Comparison of ENCODE assay signal across 38 cellular contexts in the genomic region with DNA sequence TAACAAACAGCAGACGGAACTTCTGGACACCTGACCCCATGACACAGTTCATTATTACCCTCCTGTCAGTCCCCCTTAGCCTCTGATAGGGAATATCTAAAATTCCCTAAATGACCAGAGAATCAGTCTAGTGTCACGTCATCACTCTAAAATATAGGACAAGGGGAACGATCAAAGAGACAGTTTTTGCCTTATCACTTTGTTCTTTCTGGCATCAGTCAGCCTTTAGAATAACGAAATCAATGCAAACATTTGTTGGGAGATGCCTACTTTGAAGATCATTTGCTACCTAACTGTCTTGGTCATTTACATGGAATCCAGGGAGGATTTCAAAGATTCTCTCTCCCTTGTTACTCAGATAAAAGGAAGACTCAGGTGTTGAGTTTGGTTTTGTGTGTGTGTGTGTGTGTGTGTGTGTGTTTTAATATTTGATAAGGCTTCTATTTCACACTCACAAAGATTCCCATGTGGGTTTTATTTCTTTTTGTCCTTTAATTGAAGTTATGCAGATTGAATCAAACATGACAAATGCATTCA. TPM values are rescaled to one million over a fixed set of nuclear protein-coding genes. Genes with fewer than 3 reads are reported as not detected.
"Had no signal": no experiment of that assay in that cellular context is flagged by ENCODE, and none has a peak within 500 bp of the region (broad histone marks: within the 10 kb centered on the region; RNA-seq: fewer than 3 reads in every experiment).

No MANE protein-coding gene starts in this region.

- H3K36me3 ChIP-seq: brain microvascular endothelial cell, breast epithelium had no signal

- H3K4me1 ChIP-seq: body of pancreas, breast epithelium had no signal

- H3K27ac Mint-ChIP-seq: activated CD4-positive, alpha-beta memory T cell treated with anti-CD3 and anti-CD28 coated beads, Interleukin-2, amount 10 ng/mL, durations not matched to agents 7 days and 5 days; activated CD4-positive, alpha-beta T cell treated with anti-CD3 and anti-CD28 coated beads for 36 hours; activated CD4-positive, alpha-beta T cell treated with anti-CD3 and anti-CD28 coated beads, Interleukin-2, amount 10 ng/mL, durations not matched to agents 7 days and 5 days; activated CD8-positive, alpha-beta memory T cell treated with anti-CD3 and anti-CD28 coated beads, Interleukin-2, amount 10 ng/mL, durations not matched to agents 7 days and 5 days; activated CD8-positive, alpha-beta T cell treated with anti-CD3 and anti-CD28 coated beads, Interleukin-2, amount 10 ng/mL, durations not matched to agents 7 days and 5 days; activated naive CD4-positive, alpha-beta T cell treated with anti-CD3 and anti-CD28 coated beads, Interleukin-2, amount 10 ng/mL, durations not matched to agents 7 days and 5 days; activated naive CD4-positive, alpha-beta T cell treated with anti-CD3 and anti-CD28 coated beads, Interleukin-2, amount 50 U/mL, for 24 hours; activated naive CD8-positive, alpha-beta T cell; activated naive CD8-positive, alpha-beta T cell treated with anti-CD3 and anti-CD28 coated beads, Interleukin-2, amount 10 ng/mL, durations not matched to agents 7 days and 5 days; activated naive CD8-positive, alpha-beta T cell treated with anti-CD3 and anti-CD28 coated beads, Interleukin-2, amount 50 U/mL, for 24 hours; activated T-cell treated with anti-CD3 and anti-CD28 coated beads, Interleukin-2, amount 50 U/mL, for 24 hours; activated T-helper 2 cell treated with anti-CD3 and anti-CD28 coated beads, Interferon-gamma antibody, Interleukin-2, Interleukin-4, amounts not matched to agents 10 μg/mL and 5 μg/mL and 100 μg/mL, durations not matched to agents 14 hours and 24 hours and 36 hours; T-helper 1 cell treated with Interleukin-12 subunit alpha and Interleukin-12 subunit beta and Interleukin-4 antibody, amounts not matched to agents 30 μg/mL and 1 μg/mL, for 36 hours; T-helper 2 cell treated with Interferon-gamma antibody and Interleukin-4, amounts not matched to agents 5 μg/mL and 100 μg/mL, for 36 hours had no signal

- FAIRE-seq: astrocyte, TTC549 had no signal

- H3K9me3 Mint-ChIP-seq: activated CD4-positive, alpha-beta memory T cell treated with anti-CD3 and anti-CD28 coated beads, Interleukin-2, amount 10 ng/mL, durations not matched to agents 7 days and 5 days; activated CD4-positive, alpha-beta T cell treated with anti-CD3 and anti-CD28 coated beads, Interleukin-2, amount 10 ng/mL, durations not matched to agents 7 days and 5 days; activated naive CD4-positive, alpha-beta T cell treated with anti-CD3 and anti-CD28 coated beads, Interleukin-2, amount 10 ng/mL, durations not matched to agents 7 days and 5 days; activated naive CD4-positive, alpha-beta T cell treated with anti-CD3 and anti-CD28 coated beads, Interleukin-2, amount 50 U/mL, for 24 hours; activated naive CD8-positive, alpha-beta T cell treated with anti-CD3 and anti-CD28 coated beads, Interleukin-2, amount 10 ng/mL, durations not matched to agents 7 days and 5 days; activated naive CD8-positive, alpha-beta T cell treated with anti-CD3 and anti-CD28 coated beads, Interleukin-2, amount 50 U/mL, for 24 hours; activated T-cell treated with anti-CD3 and anti-CD28 coated beads, Interleukin-2, amount 50 U/mL, for 24 hours; activated T-helper 2 cell treated with anti-CD3 and anti-CD28 coated beads, Interferon-gamma antibody, Interleukin-2, Interleukin-4, amounts not matched to agents 10 μg/mL and 5 μg/mL and 100 μg/mL, durations not matched to agents 14 hours and 24 hours and 36 hours; T-helper 1 cell treated with Interleukin-12 subunit alpha and Interleukin-12 subunit beta and Interleukin-4 antibody, amounts not matched to agents 30 μg/mL and 1 μg/mL, for 36 hours; T-helper 2 cell treated with Interferon-gamma antibody and Interleukin-4, amounts not matched to agents 5 μg/mL and 100 μg/mL, for 36 hours had no signal

- DNase-seq: activated CD4-positive, alpha-beta memory T cell treated with anti-CD3 and anti-CD28 coated beads, Interleukin-2, amount 10 ng/mL, durations not matched to agents 7 days and 5 days; activated CD4-positive, alpha-beta T cell treated with anti-CD3 and anti-CD28 coated beads for 1 hour; activated CD4-positive, alpha-beta T cell treated with anti-CD3 and anti-CD28 coated beads for 36 hours; activated CD4-positive, alpha-beta T cell treated with anti-CD3 and anti-CD28 coated beads for 48 hours; activated CD4-positive, alpha-beta T cell treated with anti-CD3 and anti-CD28 coated beads, Interleukin-2, amount 10 ng/mL, durations not matched to agents 7 days and 5 days; activated CD4-positive, alpha-beta T cell treated with anti-CD3 and anti-CD28 coated beads, Interleukin-2, amount 50 U/mL, for 48 hours; activated CD4-positive, CD25-positive, alpha-beta regulatory T cell; activated CD8-positive, alpha-beta memory T cell treated with anti-CD3 and anti-CD28 coated beads for 24 hours; activated CD8-positive, alpha-beta memory T cell treated with anti-CD3 and anti-CD28 coated beads, Interleukin-2, amount 10 ng/mL, durations not matched to agents 7 days and 5 days; activated CD8-positive, alpha-beta memory T cell treated with anti-CD3 and anti-CD28 coated beads, Interleukin-2, amount 50 U/mL, for 48 hours; activated CD8-positive, alpha-beta T cell treated with anti-CD3 and anti-CD28 coated beads, Interleukin-2, amount 10 ng/mL, durations not matched to agents 7 days and 5 days; activated effector memory CD4-positive, alpha-beta T cell treated with Interleukin-2 at 50 U/mL for 16 hours; activated gamma-delta T cell; activated naive CD4-positive, alpha-beta T cell treated with anti-CD3 and anti-CD28 coated beads, Interleukin-2, amount 10 ng/mL, durations not matched to agents 7 days and 5 days; activated naive CD4-positive, alpha-beta T cell treated with Interleukin-2 at 50 U/mL for 16 hours; activated naive CD8-positive, alpha-beta T cell treated with anti-CD3 and anti-CD28 coated beads, Interleukin-2, amount 10 ng/mL, durations not matched to agents 7 days and 5 days; activated naive CD8-positive, alpha-beta T cell treated with anti-CD3 and anti-CD28 coated beads, Interleukin-2, amount 50 U/mL, for 24 hours; activated T-cell treated with anti-CD3 and anti-CD28 coated beads, Interleukin-2, amount 50 U/mL, for 24 hours; activated T-cell treated with anti-CD3 and anti-CD28 coated beads, Interleukin-2, amount 50 U/mL, for 48 hours; aorta; body of pancreas; brain microvascular endothelial cell; central memory CD4-positive, alpha-beta T cell; T-helper 1 cell; T-helper 2 cell; T-helper 9 cell had no signal

- ATAC-seq: activated CD4-positive, alpha-beta T cell treated with anti-CD3 and anti-CD28 coated beads for 36 hours; activated CD4-positive, CD25-positive, alpha-beta regulatory T cell treated with anti-CD3 and anti-CD28 coated beads, Interleukin-2, amount 50 U/mL, for 24 hours; activated CD8-positive, alpha-beta memory T cell treated with anti-CD3 and anti-CD28 coated beads, Interleukin-2, amount 10 ng/mL, durations not matched to agents 7 days and 5 days; activated CD8-positive, alpha-beta T cell treated with anti-CD3 and anti-CD28 coated beads, Interleukin-2, amount 10 ng/mL, durations not matched to agents 7 days and 5 days; activated naive CD8-positive, alpha-beta T cell treated with anti-CD3 and anti-CD28 coated beads, Interleukin-2, amount 50 U/mL, for 24 hours; body of pancreas had no signal

- H3K27ac ChIP-seq: body of pancreas, brain microvascular endothelial cell, breast epithelium, VCaP had no signal

- H3K4me1 Mint-ChIP-seq: activated CD4-positive, alpha-beta T cell treated with anti-CD3 and anti-CD28 coated beads for 36 hours; activated CD4-positive, alpha-beta T cell treated with anti-CD3 and anti-CD28 coated beads, Interleukin-2, amount 10 ng/mL, durations not matched to agents 7 days and 5 days; activated naive CD4-positive, alpha-beta T cell treated with anti-CD3 and anti-CD28 coated beads, Interleukin-2, amount 10 ng/mL, durations not matched to agents 7 days and 5 days; activated naive CD4-positive, alpha-beta T cell treated with anti-CD3 and anti-CD28 coated beads, Interleukin-2, amount 50 U/mL, for 24 hours; activated naive CD8-positive, alpha-beta T cell treated with anti-CD3 and anti-CD28 coated beads, Interleukin-2, amount 10 ng/mL, durations not matched to agents 7 days and 5 days; activated naive CD8-positive, alpha-beta T cell treated with anti-CD3 and anti-CD28 coated beads, Interleukin-2, amount 50 U/mL, for 24 hours had no signal

- H3K4me3 ChIP-seq: body of pancreas, breast epithelium had no signal

- H3K36me3 Mint-ChIP-seq: activated CD8-positive, alpha-beta memory T cell treated with anti-CD3 and anti-CD28 coated beads, Interleukin-2, amount 10 ng/mL, durations not matched to agents 7 days and 5 days; activated naive CD4-positive, alpha-beta T cell treated with anti-CD3 and anti-CD28 coated beads, Interleukin-2, amount 10 ng/mL, durations not matched to agents 7 days and 5 days; activated naive CD4-positive, alpha-beta T cell treated with anti-CD3 and anti-CD28 coated beads, Interleukin-2, amount 50 U/mL, for 24 hours; activated naive CD8-positive, alpha-beta T cell; activated naive CD8-positive, alpha-beta T cell treated with anti-CD3 and anti-CD28 coated beads, Interleukin-2, amount 10 ng/mL, durations not matched to agents 7 days and 5 days had no signal

- H3K4me3 Mint-ChIP-seq: activated CD4-positive, alpha-beta memory T cell treated with anti-CD3 and anti-CD28 coated beads, Interleukin-2, amount 10 ng/mL, durations not matched to agents 7 days and 5 days; activated CD4-positive, alpha-beta T cell treated with anti-CD3 and anti-CD28 coated beads for 36 hours; activated CD4-positive, alpha-beta T cell treated with anti-CD3 and anti-CD28 coated beads, Interleukin-2, amount 10 ng/mL, durations not matched to agents 7 days and 5 days; activated CD8-positive, alpha-beta memory T cell treated with anti-CD3 and anti-CD28 coated beads, Interleukin-2, amount 10 ng/mL, durations not matched to agents 7 days and 5 days; activated CD8-positive, alpha-beta T cell treated with anti-CD3 and anti-CD28 coated beads, Interleukin-2, amount 10 ng/mL, durations not matched to agents 7 days and 5 days; activated naive CD4-positive, alpha-beta T cell treated with anti-CD3 and anti-CD28 coated beads, Interleukin-2, amount 10 ng/mL, durations not matched to agents 7 days and 5 days; activated naive CD4-positive, alpha-beta T cell treated with anti-CD3 and anti-CD28 coated beads, Interleukin-2, amount 50 U/mL, for 24 hours; activated naive CD8-positive, alpha-beta T cell; activated naive CD8-positive, alpha-beta T cell treated with anti-CD3 and anti-CD28 coated beads, Interleukin-2, amount 10 ng/mL, durations not matched to agents 7 days and 5 days; activated naive CD8-positive, alpha-beta T cell treated with anti-CD3 and anti-CD28 coated beads, Interleukin-2, amount 50 U/mL, for 24 hours; activated T-cell treated with anti-CD3 and anti-CD28 coated beads, Interleukin-2, amount 50 U/mL, for 24 hours; T-helper 1 cell treated with Interleukin-12 subunit alpha and Interleukin-12 subunit beta and Interleukin-4 antibody, amounts not matched to agents 30 μg/mL and 1 μg/mL, for 36 hours; T-helper 2 cell treated with Interferon-gamma antibody and Interleukin-4, amounts not matched to agents 5 μg/mL and 100 μg/mL, for 36 hours had no signal

- H3K9me3 ChIP-seq: body of pancreas, breast epithelium had no signal

- H3K27me3 ChIP-seq: body of pancreas, brain microvascular endothelial cell had no signal

RNA-seq across cellular contexts. Expression of a gene that starts 28.3 kb away (rescaled TPM):
- total RNA-seq: activated CD4-positive, alpha-beta memory T cell treated with anti-CD3 and anti-CD28 coated beads, Interleukin-2, amount 10 ng/mL, durations not matched to agents 7 days and 5 days; activated CD4-positive, alpha-beta T cell treated with anti-CD3 and anti-CD28 coated beads for 36 hours; activated CD4-positive, alpha-beta T cell treated with anti-CD3 and anti-CD28 coated beads, Interleukin-2, amount 10 ng/mL, durations not matched to agents 7 days and 5 days; activated CD8-positive, alpha-beta T cell treated with anti-CD3 and anti-CD28 coated beads, Interleukin-2, amount 10 ng/mL, durations not matched to agents 7 days and 5 days; activated T-helper 2 cell treated with anti-CD3 and anti-CD28 coated beads, Interferon-gamma antibody, Interleukin-2, Interleukin-4, amounts not matched to agents 10 μg/mL and 5 μg/mL and 100 μg/mL, durations not matched to agents 14 hours and 24 hours and 36 hours; aorta; astrocyte; body of pancreas; breast epithelium; cardiac septum had no signal
- polyA plus RNA-seq: adipose tissue had no signal
